ENCODE assay signal across 27 cellular contexts in genomic region chr9:127761061-127761460, GRCh38. TPM values are rescaled to one million over a fixed set of nuclear protein-coding genes. Genes with fewer than 3 reads are reported as not detected.
A peak's percentile ranks its signal among the peaks of the same experiment; 100 is the strongest.
DNase-seq lines count a peak whose midpoint lies in the region; ATAC-seq, FAIRE-seq and TF ChIP-seq lines count a peak whose summit lies in the region.
"Had no signal": no experiment of that assay in that cellular context is flagged by ENCODE, and none has a peak within 500 bp of the region (broad histone marks: within the 10 kb centered on the region; RNA-seq: fewer than 3 reads in every experiment).

No MANE protein-coding gene starts in this region.

- ATAC-seq in right cardiac atrium (no peak), Right ventricle myocardium superior (ENCODE audit: poor library complexity) (no peak)

- H3K4me3 Mint-ChIP-seq in endothelial cell (ENCODE audit: unreplicated experiment): no peak overlapping the region
- H3K4me3 Mint-ChIP-seq: brain, HFFc6 had no signal

- no peak for TF ChIP-seq POLR2A in GM12892 (IDR thresholded peaks at IDR 0.05; ENCODE audit: low read depth, low read length)

- POLR2A ChIA-PET in RWPE1 (lab: Yijun Ruan, JAX; ENCODE audit: low non-redundant PET): no interaction called here

- no peaks in the 10 kb centered on the region for H3K27me3 ChIP-seq in right cardiac atrium (ENCODE audit: control insufficient read depth, insufficient read depth)
- H3K27me3 ChIP-seq in osteoblast (ENCODE audit: insufficient read depth, low read length): peaks cover 6% of the 10 kb centered on the region

- peak in 1 of 3 donors; percentile 47 for DNase-seq in right cardiac atrium
- no peak for DNase-seq in Right ventricle myocardium superior
- no peak for DNase-seq in endothelial cell (ENCODE audit: low spot score)
- peak; percentile 58 for DNase-seq in osteoblast (ENCODE audit: insufficient read length, low spot score, missing footprints)
- DNase-seq in RWPE1 (ENCODE audit: low spot score): no peak
- no peak for DNase-seq in NCI-H748 treated with DMSO at 0.1 percent for 48 hours (lab: John Stamatoyannopoulos, UW)
- DNase-seq in GM12892 (ENCODE audit: insufficient read length): no peak
- DNase-seq: activated CD4-positive, CD25-positive, alpha-beta regulatory T cell treated with anti-CD3 and anti-CD28 coated beads, Interleukin-2, amount 50 U/mL, for 72 hours; activated gamma-delta T cell treated with Interleukin-2 at 50 U/mL for 16 hours; activated T-cell treated with anti-CD3 and anti-CD28 coated beads for 4 hours; GM23248; head of caudate nucleus; HFFc6; NCI-H2081; NCI-H82; stimulated activated CD8-positive, alpha-beta memory T cell treated with anti-CD3 and anti-CD28 coated beads, Interleukin-4, amount 100 ng/mL, for 48 hours; T-helper 1 cell had no signal

- TF ChIP-seq CTCF in endothelial cell (IDR thresholded peaks at IDR 0.05; ENCODE audit: unreplicated experiment): no peak
- TF ChIP-seq CTCF in osteoblast (IDR thresholded peaks at IDR 0.05; ENCODE audit: extremely low read depth, low read depth, low read length): no peak
- TF ChIP-seq CTCF in RWPE1 (conservative IDR thresholded peaks at IDR 0.05; ENCODE audit: low read depth): no peak

- H4K20me1 ChIP-seq in osteoblast (ENCODE audit: insufficient read depth, low read length): no peaks in the 10 kb centered on the region

- intact Hi-C loops in right cardiac atrium (cut with DNase I) (no loop called here), Right ventricle myocardium superior (cut with DNase I) (no loop called here)

- peak overlapping the region; percentile 87 for H3K27ac ChIP-seq in right cardiac atrium (ENCODE audit: low read length)
- H3K27ac ChIP-seq in osteoblast (ENCODE audit: low read depth, low read length): no peak overlapping the region
- no peak overlapping the region for H3K27ac ChIP-seq in RWPE1
- H3K27ac ChIP-seq: C4-2B, GM23248 had no signal

- H3K9me3 Mint-ChIP-seq in endothelial cell (ENCODE audit: unreplicated experiment): no peaks in the 10 kb centered on the region
- H3K9me3 Mint-ChIP-seq: HFFc6 had no signal

- FAIRE-seq in GM12892 (lab: Jason Lieb, UNC): no peak
- FAIRE-seq: D721Med, GM12891 had no signal

- peaks cover 13% of the 10 kb centered on the region for H3K27me3 Mint-ChIP-seq in endothelial cell (ENCODE audit: unreplicated experiment)

- WGBS in right cardiac atrium: 73% methylated on average over 5 of the region's 5 CpGs

- H3K36me3 Mint-ChIP-seq in endothelial cell (ENCODE audit: low read depth, unreplicated experiment): peaks cover 40% of the 10 kb centered on the region
- H3K36me3 Mint-ChIP-seq: brain had no signal

- peak overlapping the region; percentile 42 for H3K27ac Mint-ChIP-seq in endothelial cell (ENCODE audit: unreplicated experiment)
- H3K27ac Mint-ChIP-seq: HFFc6 had no signal

- peaks cover 58% of the 10 kb centered on the region for H3K4me1 Mint-ChIP-seq in endothelial cell (ENCODE audit: unreplicated experiment)

- H3K4me2 ChIP-seq in osteoblast (ENCODE audit: insufficient read depth, low read length): no peak overlapping the region

- H3K9me3 ChIP-seq in right cardiac atrium (ENCODE audit: control insufficient read depth, low read length) (no peaks in the 10 kb centered on the region), osteoblast (ENCODE audit: low read depth, low read length) (no peaks in the 10 kb centered on the region)

- CTCF ChIA-PET in RWPE1 (lab: Yijun Ruan, JAX): interaction anchor here (0.6 kb wide), 1 partner anchor 167 kb away, joined by 4 read pairs; no protein-coding TSS in a partner anchor

- H3K79me2 ChIP-seq in osteoblast (ENCODE audit: insufficient read depth, low read length): no peaks in the 10 kb centered on the region

- H2AFZ ChIP-seq in osteoblast (ENCODE audit: low read length): no peak overlapping the region
- H2AFZ ChIP-seq: GM23248 had no signal

- no peaks in the 10 kb centered on the region for H3K36me3 ChIP-seq in osteoblast (ENCODE audit: insufficient read depth, low read length)

- H3K4me3 ChIP-seq in right cardiac atrium (ENCODE audit: low read length) (peak overlapping the region; percentile 9), osteoblast (ENCODE audit: insufficient read depth, low read length) (no peak overlapping the region)
- H3K4me3 ChIP-seq: GM23248 had no signal

- peaks cover 2% of the 10 kb centered on the region for H3K4me1 ChIP-seq in right cardiac atrium (ENCODE audit: control insufficient read depth, insufficient read depth, low read length)
- H3K4me1 ChIP-seq in osteoblast (ENCODE audit: insufficient read depth, low read length): no peaks in the 10 kb centered on the region

RNA-seq across cellular contexts. Expression of gene SH2D3C, which starts 17.4 kb away (rescaled TPM):
- 10 to 100 TPM in 3 of 4 donors, 1 to 10 TPM in 1; 9.4 to 15.5 (median 12.7) TPM for total RNA-seq in right cardiac atrium
- polyA plus RNA-seq in right cardiac atrium: 17.4 TPM
- 18.2 TPM for total RNA-seq in Right ventricle myocardium superior
- total RNA-seq in endothelial cell (ENCODE audit: unreplicated experiment): 137 TPM
- total RNA-seq in osteoblast: 0.29 and 0.36 TPM in 2 replicates
- polyA plus RNA-seq in GM12892 (2012; ENCODE audit: missing spikeins): 6.4 TPM
- total RNA-seq: epithelial cell of proximal tubule, GM23248, HFFc6 had no signal
- polyA plus RNA-seq: GM23248 had no signal

RNA-seq across cellular contexts. Expression of gene CDK9, which starts 24.8 kb away (rescaled TPM):
- total RNA-seq in right cardiac atrium (10 to 100 TPM; 49.0 to 62.5 (median 58.6) TPM), Right ventricle myocardium superior (44.4 TPM), endothelial cell (ENCODE audit: unreplicated experiment) (188 TPM), osteoblast (54.8 and 56.1 TPM in 2 replicates)
- 37.3 TPM for polyA plus RNA-seq in right cardiac atrium
- polyA plus RNA-seq in GM12892 (2012; ENCODE audit: missing spikeins): 32.9 TPM

RNA-seq across cellular contexts. Expression of gene TOR2A, which starts 26.0 kb away (rescaled TPM):
- total RNA-seq in right cardiac atrium (1 to 10 TPM; 3.1 to 3.9 (median 3.5) TPM), Right ventricle myocardium superior (3.3 TPM), endothelial cell (ENCODE audit: unreplicated experiment) (29.1 TPM), osteoblast (3.8 and 4.7 TPM in 2 replicates)
- 3.7 TPM for polyA plus RNA-seq in right cardiac atrium
- polyA plus RNA-seq in GM12892 (2012; ENCODE audit: missing spikeins): 4.7 TPM

RNA-seq across cellular contexts. Expression of gene FPGS, which starts 41.6 kb away (rescaled TPM):
- total RNA-seq in right cardiac atrium (10 to 100 TPM; 34.1 to 53.1 (median 45.6) TPM), Right ventricle myocardium superior (31.5 TPM), endothelial cell (ENCODE audit: unreplicated experiment) (51.3 TPM), osteoblast (87.5 and 98.1 TPM in 2 replicates)
- 30.1 TPM for polyA plus RNA-seq in right cardiac atrium
- polyA plus RNA-seq in GM12892 (2012; ENCODE audit: missing spikeins): 43.4 TPM

RNA-seq across cellular contexts. Expression of gene TTC16, which starts 45.2 kb away (rescaled TPM):
- total RNA-seq in right cardiac atrium: under 1 TPM in 3 of 4 donors, not detected in 1; 0.06 to 0.14 (median 0.11) TPM
- polyA plus RNA-seq in right cardiac atrium: 0.14 TPM
- 0.48 TPM for total RNA-seq in Right ventricle myocardium superior
- 0.08 TPM for total RNA-seq in endothelial cell (ENCODE audit: unreplicated experiment)
- under 0.01 TPM in 1 of 2 replicates, not detected in the other for total RNA-seq in osteoblast
- polyA plus RNA-seq in GM12892 (2012; ENCODE audit: missing spikeins): not detected
- total RNA-seq: chondrocyte, epithelial cell of proximal tubule, fibroblast of villous mesenchyme, GM23248, HFFc6, mesenteric fat pad, myocyte, skeletal muscle tissue had no signal
